Comparison of ENCODE assay signal across 8 cellular contexts in genomic region chr12:29066061-29066588, GRCh38.
A peak's percentile ranks its signal among the peaks of the same experiment; 100 is the strongest.
DNase-seq lines count a peak whose midpoint lies in the region; ATAC-seq and TF ChIP-seq lines count a peak whose summit lies in the region.
"Had no signal": no experiment of that assay in that cellular context is flagged by ENCODE, and none has a peak within 500 bp of the region (broad histone marks: within the 10 kb centered on the region; RNA-seq: fewer than 3 reads in every experiment).

No MANE protein-coding gene starts in this region.

- no peaks in the 10 kb centered on the region for H3K79me2 ChIP-seq in Karpas-422 (ENCODE audit: low read length)

- no peak for TF ChIP-seq CTCF in choroid plexus epithelial cell (conservative IDR thresholded peaks at IDR 0.05; ENCODE audit: low read depth, low read length)

- peak; percentile 31 for DNase-seq in HT1080 (ENCODE audit: low read depth)
- peak; percentile 76 for DNase-seq in choroid plexus epithelial cell (ENCODE audit: low read depth)
- DNase-seq in posterior cingulate gyrus: peak in 9 of 10 donors; percentile 40 to 95 (median 67)
- DNase-seq in Karpas-422: no peak
- DNase-seq in DMS79 treated with DMSO at 0.1 percent for 48 hours (lab: John Stamatoyannopoulos, UW): no peak
- DNase-seq in T-helper 17 cell: no peak
- DNase-seq: left colon had no signal

- H3K4me3 Mint-ChIP-seq in T-helper 17 cell: no peak overlapping the region

- no peak overlapping the region for H3K4me2 ChIP-seq in Karpas-422 (ENCODE audit: low read depth, low read length, poor library complexity, severe bottlenecking)

- intact Hi-C loops in posterior cingulate gyrus (cut with DNase I): loop anchor here (10.0 kb wide), 2 partner anchors 191 to 389 kb away; no protein-coding TSS in a partner anchor

- ATAC-seq in GM19035 (IDR thresholded peaks at IDR 0.05; ENCODE audit: unreplicated experiment) (peak; percentile 66), T-helper 17 cell (no peak)
- ATAC-seq: left colon had no signal

- H3K9ac ChIP-seq in Karpas-422 (ENCODE audit: low read length): no peak overlapping the region

- H3K36me3 ChIP-seq in Karpas-422 (ENCODE audit: insufficient read depth, low read length): no peaks in the 10 kb centered on the region

- peaks cover 5% of the 10 kb centered on the region for H3K36me3 Mint-ChIP-seq in T-helper 17 cell (ENCODE audit: low read depth)

- no peaks in the 10 kb centered on the region for H4K20me1 ChIP-seq in Karpas-422 (ENCODE audit: insufficient read depth, low read depth, low read length)

- no peak overlapping the region for H3K27ac ChIP-seq in Karpas-422 (ENCODE audit: low read length)

- no peaks in the 10 kb centered on the region for H3K4me1 Mint-ChIP-seq in T-helper 17 cell

- no peaks in the 10 kb centered on the region for H3K27me3 ChIP-seq in Karpas-422 (ENCODE audit: low read length)

- H3K9me2 ChIP-seq in Karpas-422 (replicated peaks; ENCODE audit: insufficient read depth, low read length): no peaks in the 10 kb centered on the region

- no peak overlapping the region for H3K27ac Mint-ChIP-seq in T-helper 17 cell

- peaks cover 57% of the 10 kb centered on the region for H3K27me3 Mint-ChIP-seq in T-helper 17 cell

- no peaks in the 10 kb centered on the region for H3K4me1 ChIP-seq in Karpas-422 (ENCODE audit: low read length)

- H3K9me3 ChIP-seq in Karpas-422 (ENCODE audit: low read length) (no peaks in the 10 kb centered on the region), T-helper 17 cell (ENCODE audit: control insufficient read depth, low read length, poor library complexity, severe bottlenecking) (no peaks in the 10 kb centered on the region)

- no peak overlapping the region for H2AFZ ChIP-seq in Karpas-422 (ENCODE audit: low read length)

- no peak overlapping the region for H3K4me3 ChIP-seq in choroid plexus epithelial cell (ENCODE audit: low read depth, low read length)
- H3K4me3 ChIP-seq in Karpas-422 (ENCODE audit: low read length): no peak overlapping the region

Comparison
In these comparisons a context has a peak if more than half of its experiments do, and no peak if none do; other contexts are left out.
1. DNase-seq: peak in HT1080 (single experiment), choroid plexus epithelial cell (single experiment) and posterior cingulate gyrus (9 of 10); none in Karpas-422 (single experiment), DMS79 treated with DMSO at 0.1 percent for 48 hours (single experiment) and T-helper 17 cell (0 of 3).